1 cellular context compared by ENCODE assay signal in the genomic region with DNA sequence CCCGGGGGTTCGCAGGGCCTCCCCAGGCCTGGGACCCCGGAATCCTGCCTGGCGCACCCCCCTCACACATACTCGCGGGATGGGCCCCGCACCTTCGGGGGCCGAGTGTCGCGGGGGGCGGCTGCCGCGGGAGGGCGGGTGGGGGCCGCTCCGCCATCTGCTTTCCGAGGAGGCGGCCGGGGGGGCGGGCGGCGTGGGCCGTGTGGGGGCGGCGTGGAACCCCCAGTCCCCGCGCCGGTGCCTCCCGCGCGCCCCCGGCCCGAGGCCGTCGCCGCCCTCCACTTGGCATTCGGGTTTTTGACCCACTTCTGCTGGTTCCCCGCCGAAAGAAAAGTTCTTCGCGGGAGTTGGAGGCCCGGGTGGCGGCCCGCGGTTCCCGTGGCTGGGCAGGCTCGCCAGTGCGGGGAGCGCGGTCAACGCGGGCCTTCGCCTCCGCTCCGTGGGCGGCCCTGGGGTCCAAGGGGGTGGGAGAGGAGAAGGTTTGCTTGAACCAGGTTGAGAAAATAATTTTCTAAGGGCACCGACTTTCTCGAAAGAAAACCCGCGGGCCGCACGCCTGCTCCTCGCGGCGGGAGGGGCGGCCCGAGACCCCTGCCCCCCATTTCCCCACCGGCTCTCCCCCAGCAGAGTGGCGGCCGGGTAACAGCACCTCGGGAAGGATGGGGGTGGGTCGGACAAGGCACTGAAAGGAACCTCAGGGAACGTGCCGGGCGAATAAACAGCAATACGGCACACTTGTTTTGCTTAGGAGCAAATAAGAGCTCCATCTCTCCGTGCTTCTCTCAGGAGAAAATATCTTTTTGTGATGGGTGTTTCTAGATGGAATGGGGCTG.
TF ChIP-seq lines count a peak whose summit lies in the region.

No MANE protein-coding gene starts in this region.

TF ChIP-seq in K562, 482 proteins besides CTCF, POLR2A, EP300 and RAD21 (continued from another document and continues in another):
- TF ChIP-seq, protein P1, sequence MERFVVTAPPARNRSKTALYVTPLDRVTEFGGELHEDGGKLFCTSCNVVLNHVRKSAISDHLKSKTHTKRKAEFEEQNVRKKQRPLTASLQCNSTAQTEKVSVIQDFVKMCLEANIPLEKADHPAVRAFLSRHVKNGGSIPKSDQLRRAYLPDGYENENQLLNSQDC (CRISPR knock-in tag; IDR thresholded peaks at IDR 0.05) = no peak
- TF ChIP-seq SOX6 (IDR thresholded peaks at IDR 0.05) = no peak
- TF ChIP-seq ESRRA (IDR thresholded peaks at IDR 0.05; ENCODE audit: borderline replicate concordance, low read depth) = no peak
- TF ChIP-seq HMG20B (CRISPR knock-in tag; IDR thresholded peaks at IDR 0.05) = no peak
- TF ChIP-seq POLR2B (IDR thresholded peaks at IDR 0.05; ENCODE audit: low read depth, partially characterized antibody) = no peak
- no peak for TF ChIP-seq TEAD2 (tag; IDR thresholded peaks at IDR 0.05)
- no peak for TF ChIP-seq ZNF184 (CRISPR knock-in tag; IDR thresholded peaks at IDR 0.05)
- TF ChIP-seq, protein P2, sequence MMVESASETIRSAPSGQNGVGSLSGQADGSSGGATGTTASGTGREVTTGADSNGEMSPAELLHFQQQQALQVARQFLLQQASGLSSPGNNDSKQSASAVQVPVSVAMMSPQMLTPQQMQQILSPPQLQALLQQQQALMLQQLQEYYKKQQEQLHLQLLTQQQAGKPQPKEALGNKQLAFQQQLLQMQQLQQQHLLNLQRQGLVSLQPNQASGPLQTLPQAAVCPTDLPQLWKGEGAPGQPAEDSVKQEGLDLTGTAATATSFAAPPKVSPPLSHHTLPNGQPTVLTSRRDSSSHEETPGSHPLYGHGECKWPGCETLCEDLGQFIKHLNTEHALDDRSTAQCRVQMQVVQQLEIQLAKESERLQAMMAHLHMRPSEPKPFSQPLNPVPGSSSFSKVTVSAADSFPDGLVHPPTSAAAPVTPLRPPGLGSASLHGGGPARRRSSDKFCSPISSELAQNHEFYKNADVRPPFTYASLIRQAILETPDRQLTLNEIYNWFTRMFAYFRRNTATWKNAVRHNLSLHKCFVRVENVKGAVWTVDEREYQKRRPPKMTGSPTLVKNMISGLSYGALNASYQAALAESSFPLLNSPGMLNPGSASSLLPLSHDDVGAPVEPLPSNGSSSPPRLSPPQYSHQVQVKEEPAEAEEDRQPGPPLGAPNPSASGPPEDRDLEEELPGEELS (CRISPR knock-in tag; IDR thresholded peaks at IDR 0.05; ENCODE audit: borderline replicate concordance) = no peak
- TF ChIP-seq ZC3H11A (IDR thresholded peaks at IDR 0.05; ENCODE audit: low read depth, low read length) = no peak
- peak; percentile 50; the same call in 1 of the 2 replicates for TF ChIP-seq SAFB (IDR thresholded peaks at IDR 0.05; ENCODE audit: borderline replicate concordance, low read depth, low read length)
- peak; percentile 81 for TF ChIP-seq RBFOX2 (IDR thresholded peaks at IDR 0.05; ENCODE audit: low read depth, low read length)
- TF ChIP-seq, protein P3, sequence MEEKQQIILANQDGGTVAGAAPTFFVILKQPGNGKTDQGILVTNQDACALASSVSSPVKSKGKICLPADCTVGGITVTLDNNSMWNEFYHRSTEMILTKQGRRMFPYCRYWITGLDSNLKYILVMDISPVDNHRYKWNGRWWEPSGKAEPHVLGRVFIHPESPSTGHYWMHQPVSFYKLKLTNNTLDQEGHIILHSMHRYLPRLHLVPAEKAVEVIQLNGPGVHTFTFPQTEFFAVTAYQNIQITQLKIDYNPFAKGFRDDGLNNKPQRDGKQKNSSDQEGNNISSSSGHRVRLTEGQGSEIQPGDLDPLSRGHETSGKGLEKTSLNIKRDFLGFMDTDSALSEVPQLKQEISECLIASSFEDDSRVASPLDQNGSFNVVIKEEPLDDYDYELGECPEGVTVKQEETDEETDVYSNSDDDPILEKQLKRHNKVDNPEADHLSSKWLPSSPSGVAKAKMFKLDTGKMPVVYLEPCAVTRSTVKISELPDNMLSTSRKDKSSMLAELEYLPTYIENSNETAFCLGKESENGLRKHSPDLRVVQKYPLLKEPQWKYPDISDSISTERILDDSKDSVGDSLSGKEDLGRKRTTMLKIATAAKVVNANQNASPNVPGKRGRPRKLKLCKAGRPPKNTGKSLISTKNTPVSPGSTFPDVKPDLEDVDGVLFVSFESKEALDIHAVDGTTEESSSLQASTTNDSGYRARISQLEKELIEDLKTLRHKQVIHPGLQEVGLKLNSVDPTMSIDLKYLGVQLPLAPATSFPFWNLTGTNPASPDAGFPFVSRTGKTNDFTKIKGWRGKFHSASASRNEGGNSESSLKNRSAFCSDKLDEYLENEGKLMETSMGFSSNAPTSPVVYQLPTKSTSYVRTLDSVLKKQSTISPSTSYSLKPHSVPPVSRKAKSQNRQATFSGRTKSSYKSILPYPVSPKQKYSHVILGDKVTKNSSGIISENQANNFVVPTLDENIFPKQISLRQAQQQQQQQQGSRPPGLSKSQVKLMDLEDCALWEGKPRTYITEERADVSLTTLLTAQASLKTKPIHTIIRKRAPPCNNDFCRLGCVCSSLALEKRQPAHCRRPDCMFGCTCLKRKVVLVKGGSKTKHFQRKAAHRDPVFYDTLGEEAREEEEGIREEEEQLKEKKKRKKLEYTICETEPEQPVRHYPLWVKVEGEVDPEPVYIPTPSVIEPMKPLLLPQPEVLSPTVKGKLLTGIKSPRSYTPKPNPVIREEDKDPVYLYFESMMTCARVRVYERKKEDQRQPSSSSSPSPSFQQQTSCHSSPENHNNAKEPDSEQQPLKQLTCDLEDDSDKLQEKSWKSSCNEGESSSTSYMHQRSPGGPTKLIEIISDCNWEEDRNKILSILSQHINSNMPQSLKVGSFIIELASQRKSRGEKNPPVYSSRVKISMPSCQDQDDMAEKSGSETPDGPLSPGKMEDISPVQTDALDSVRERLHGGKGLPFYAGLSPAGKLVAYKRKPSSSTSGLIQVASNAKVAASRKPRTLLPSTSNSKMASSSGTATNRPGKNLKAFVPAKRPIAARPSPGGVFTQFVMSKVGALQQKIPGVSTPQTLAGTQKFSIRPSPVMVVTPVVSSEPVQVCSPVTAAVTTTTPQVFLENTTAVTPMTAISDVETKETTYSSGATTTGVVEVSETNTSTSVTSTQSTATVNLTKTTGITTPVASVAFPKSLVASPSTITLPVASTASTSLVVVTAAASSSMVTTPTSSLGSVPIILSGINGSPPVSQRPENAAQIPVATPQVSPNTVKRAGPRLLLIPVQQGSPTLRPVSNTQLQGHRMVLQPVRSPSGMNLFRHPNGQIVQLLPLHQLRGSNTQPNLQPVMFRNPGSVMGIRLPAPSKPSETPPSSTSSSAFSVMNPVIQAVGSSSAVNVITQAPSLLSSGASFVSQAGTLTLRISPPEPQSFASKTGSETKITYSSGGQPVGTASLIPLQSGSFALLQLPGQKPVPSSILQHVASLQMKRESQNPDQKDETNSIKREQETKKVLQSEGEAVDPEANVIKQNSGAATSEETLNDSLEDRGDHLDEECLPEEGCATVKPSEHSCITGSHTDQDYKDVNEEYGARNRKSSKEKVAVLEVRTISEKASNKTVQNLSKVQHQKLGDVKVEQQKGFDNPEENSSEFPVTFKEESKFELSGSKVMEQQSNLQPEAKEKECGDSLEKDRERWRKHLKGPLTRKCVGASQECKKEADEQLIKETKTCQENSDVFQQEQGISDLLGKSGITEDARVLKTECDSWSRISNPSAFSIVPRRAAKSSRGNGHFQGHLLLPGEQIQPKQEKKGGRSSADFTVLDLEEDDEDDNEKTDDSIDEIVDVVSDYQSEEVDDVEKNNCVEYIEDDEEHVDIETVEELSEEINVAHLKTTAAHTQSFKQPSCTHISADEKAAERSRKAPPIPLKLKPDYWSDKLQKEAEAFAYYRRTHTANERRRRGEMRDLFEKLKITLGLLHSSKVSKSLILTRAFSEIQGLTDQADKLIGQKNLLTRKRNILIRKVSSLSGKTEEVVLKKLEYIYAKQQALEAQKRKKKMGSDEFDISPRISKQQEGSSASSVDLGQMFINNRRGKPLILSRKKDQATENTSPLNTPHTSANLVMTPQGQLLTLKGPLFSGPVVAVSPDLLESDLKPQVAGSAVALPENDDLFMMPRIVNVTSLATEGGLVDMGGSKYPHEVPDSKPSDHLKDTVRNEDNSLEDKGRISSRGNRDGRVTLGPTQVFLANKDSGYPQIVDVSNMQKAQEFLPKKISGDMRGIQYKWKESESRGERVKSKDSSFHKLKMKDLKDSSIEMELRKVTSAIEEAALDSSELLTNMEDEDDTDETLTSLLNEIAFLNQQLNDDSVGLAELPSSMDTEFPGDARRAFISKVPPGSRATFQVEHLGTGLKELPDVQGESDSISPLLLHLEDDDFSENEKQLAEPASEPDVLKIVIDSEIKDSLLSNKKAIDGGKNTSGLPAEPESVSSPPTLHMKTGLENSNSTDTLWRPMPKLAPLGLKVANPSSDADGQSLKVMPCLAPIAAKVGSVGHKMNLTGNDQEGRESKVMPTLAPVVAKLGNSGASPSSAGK (IDR thresholded peaks at IDR 0.05) = no peak
- TF ChIP-seq, protein P4, sequence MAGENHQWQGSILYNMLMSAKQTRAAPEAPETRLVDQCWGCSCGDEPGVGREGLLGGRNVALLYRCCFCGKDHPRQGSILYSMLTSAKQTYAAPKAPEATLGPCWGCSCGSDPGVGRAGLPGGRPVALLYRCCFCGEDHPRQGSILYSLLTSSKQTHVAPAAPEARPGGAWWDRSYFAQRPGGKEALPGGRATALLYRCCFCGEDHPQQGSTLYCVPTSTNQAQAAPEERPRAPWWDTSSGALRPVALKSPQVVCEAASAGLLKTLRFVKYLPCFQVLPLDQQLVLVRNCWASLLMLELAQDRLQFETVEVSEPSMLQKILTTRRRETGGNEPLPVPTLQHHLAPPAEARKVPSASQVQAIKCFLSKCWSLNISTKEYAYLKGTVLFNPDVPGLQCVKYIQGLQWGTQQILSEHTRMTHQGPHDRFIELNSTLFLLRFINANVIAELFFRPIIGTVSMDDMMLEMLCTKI (IDR thresholded peaks at IDR 0.05; ENCODE audit: partially characterized antibody) = no peak
- TF ChIP-seq FUS (optimal IDR thresholded peaks at IDR 0.05; ENCODE audit: low read depth, low read length) = peak; percentile 8
- TF ChIP-seq, protein P5, sequence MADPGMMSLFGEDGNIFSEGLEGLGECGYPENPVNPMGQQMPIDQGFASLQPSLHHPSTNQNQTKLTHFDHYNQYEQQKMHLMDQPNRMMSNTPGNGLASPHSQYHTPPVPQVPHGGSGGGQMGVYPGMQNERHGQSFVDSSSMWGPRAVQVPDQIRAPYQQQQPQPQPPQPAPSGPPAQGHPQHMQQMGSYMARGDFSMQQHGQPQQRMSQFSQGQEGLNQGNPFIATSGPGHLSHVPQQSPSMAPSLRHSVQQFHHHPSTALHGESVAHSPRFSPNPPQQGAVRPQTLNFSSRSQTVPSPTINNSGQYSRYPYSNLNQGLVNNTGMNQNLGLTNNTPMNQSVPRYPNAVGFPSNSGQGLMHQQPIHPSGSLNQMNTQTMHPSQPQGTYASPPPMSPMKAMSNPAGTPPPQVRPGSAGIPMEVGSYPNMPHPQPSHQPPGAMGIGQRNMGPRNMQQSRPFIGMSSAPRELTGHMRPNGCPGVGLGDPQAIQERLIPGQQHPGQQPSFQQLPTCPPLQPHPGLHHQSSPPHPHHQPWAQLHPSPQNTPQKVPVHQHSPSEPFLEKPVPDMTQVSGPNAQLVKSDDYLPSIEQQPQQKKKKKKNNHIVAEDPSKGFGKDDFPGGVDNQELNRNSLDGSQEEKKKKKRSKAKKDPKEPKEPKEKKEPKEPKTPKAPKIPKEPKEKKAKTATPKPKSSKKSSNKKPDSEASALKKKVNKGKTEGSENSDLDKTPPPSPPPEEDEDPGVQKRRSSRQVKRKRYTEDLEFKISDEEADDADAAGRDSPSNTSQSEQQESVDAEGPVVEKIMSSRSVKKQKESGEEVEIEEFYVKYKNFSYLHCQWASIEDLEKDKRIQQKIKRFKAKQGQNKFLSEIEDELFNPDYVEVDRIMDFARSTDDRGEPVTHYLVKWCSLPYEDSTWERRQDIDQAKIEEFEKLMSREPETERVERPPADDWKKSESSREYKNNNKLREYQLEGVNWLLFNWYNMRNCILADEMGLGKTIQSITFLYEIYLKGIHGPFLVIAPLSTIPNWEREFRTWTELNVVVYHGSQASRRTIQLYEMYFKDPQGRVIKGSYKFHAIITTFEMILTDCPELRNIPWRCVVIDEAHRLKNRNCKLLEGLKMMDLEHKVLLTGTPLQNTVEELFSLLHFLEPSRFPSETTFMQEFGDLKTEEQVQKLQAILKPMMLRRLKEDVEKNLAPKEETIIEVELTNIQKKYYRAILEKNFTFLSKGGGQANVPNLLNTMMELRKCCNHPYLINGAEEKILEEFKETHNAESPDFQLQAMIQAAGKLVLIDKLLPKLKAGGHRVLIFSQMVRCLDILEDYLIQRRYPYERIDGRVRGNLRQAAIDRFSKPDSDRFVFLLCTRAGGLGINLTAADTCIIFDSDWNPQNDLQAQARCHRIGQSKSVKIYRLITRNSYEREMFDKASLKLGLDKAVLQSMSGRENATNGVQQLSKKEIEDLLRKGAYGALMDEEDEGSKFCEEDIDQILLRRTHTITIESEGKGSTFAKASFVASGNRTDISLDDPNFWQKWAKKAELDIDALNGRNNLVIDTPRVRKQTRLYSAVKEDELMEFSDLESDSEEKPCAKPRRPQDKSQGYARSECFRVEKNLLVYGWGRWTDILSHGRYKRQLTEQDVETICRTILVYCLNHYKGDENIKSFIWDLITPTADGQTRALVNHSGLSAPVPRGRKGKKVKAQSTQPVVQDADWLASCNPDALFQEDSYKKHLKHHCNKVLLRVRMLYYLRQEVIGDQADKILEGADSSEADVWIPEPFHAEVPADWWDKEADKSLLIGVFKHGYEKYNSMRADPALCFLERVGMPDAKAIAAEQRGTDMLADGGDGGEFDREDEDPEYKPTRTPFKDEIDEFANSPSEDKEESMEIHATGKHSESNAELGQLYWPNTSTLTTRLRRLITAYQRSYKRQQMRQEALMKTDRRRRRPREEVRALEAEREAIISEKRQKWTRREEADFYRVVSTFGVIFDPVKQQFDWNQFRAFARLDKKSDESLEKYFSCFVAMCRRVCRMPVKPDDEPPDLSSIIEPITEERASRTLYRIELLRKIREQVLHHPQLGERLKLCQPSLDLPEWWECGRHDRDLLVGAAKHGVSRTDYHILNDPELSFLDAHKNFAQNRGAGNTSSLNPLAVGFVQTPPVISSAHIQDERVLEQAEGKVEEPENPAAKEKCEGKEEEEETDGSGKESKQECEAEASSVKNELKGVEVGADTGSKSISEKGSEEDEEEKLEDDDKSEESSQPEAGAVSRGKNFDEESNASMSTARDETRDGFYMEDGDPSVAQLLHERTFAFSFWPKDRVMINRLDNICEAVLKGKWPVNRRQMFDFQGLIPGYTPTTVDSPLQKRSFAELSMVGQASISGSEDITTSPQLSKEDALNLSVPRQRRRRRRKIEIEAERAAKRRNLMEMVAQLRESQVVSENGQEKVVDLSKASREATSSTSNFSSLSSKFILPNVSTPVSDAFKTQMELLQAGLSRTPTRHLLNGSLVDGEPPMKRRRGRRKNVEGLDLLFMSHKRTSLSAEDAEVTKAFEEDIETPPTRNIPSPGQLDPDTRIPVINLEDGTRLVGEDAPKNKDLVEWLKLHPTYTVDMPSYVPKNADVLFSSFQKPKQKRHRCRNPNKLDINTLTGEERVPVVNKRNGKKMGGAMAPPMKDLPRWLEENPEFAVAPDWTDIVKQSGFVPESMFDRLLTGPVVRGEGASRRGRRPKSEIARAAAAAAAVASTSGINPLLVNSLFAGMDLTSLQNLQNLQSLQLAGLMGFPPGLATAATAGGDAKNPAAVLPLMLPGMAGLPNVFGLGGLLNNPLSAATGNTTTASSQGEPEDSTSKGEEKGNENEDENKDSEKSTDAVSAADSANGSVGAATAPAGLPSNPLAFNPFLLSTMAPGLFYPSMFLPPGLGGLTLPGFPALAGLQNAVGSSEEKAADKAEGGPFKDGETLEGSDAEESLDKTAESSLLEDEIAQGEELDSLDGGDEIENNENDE (IDR thresholded peaks at IDR 0.05; ENCODE audit: low read depth, low read length) = no peak
- TF ChIP-seq ZNF24 (IDR thresholded peaks at IDR 0.05) = no peak
- TF ChIP-seq EHMT2 (IDR thresholded peaks at IDR 0.05) = no peak
- peak; percentile 92 for TF ChIP-seq EGR1 (conservative IDR thresholded peaks at IDR 0.05)
- no peak for TF ChIP-seq NFXL1 (CRISPR knock-in tag; IDR thresholded peaks at IDR 0.05)
- no peak for TF ChIP-seq CCAR2 (IDR thresholded peaks at IDR 0.05; ENCODE audit: low read depth, low read length)
- no peak for TF ChIP-seq SPI1 (IDR thresholded peaks at IDR 0.05; ENCODE audit: borderline replicate concordance, low read depth, low read length)
- TF ChIP-seq NCOA1 (IDR thresholded peaks at IDR 0.05; ENCODE audit: low read depth) = no peak
- TF ChIP-seq ZFP1 (CRISPR knock-in tag; IDR thresholded peaks at IDR 0.05) = no peak
- no peak for TF ChIP-seq POLR2AphosphoS2 (IDR thresholded peaks at IDR 0.05; ENCODE audit: low read length)
- TF ChIP-seq THRAP3 (IDR thresholded peaks at IDR 0.05; ENCODE audit: borderline replicate concordance) = no peak
